In the genomic region with DNA sequence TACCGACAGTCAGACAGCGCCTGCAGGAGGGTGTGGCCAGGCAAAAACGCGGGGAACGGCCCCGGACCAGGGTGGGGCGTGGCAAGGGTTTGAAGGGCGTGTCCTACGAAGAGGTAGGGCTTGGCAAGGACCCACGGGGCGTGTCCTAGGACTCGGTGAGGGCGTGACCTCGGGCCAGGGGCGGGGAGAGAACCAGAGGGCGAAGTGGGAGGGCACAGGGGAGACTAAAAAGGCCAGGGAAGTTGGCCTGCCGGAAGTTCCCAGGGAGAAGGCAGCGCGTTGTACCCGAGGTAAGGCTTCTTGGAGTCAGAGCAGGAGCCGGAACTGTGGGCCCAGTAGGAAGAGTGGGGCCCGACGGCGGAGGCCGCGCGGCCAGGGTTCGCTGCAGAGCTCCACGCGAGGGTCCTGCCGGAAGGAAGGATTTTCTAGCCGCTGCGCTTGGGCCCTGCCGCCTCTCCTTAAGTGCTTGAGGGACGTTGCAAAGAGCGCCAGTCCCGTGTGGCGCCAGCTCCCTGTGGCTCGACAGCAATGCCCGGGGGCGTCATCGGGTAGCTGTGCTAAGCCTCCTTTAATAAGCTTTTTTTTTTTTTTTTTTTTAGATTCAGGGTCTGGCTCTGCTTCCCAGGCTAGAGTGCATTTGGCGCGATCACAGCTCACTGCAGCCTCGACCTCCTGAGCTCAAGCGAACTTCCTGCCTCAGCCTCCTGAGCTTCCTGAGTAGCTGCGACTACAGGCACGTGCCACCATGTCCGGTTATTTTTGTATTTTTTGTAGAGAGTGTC, we compare ENCODE assay signal across 8 cellular contexts. TPM values are rescaled to one million over a fixed set of nuclear protein-coding genes. Genes with fewer than 3 reads are reported as not detected.
DNase-seq lines count a peak whose midpoint lies in the region; ATAC-seq and TF ChIP-seq lines count a peak whose summit lies in the region.

PTER (plus strand) TSS at position 253 of the 782 bp plus-strand sequence. CDS start 47,375 bp downstream, outside the sequence.

- no peaks in the 10 kb centered on the region for H3K36me3 ChIP-seq in kidney epithelial cell (ENCODE audit: control insufficient read depth, insufficient read depth, low read length)

- ATAC-seq in GM19035 (IDR thresholded peaks at IDR 0.05; ENCODE audit: unreplicated experiment) = peak; percentile 96
- peak; percentile 99 for ATAC-seq in HG03280 (IDR thresholded peaks at IDR 0.05; ENCODE audit: unreplicated experiment)

- DNase-seq in AG09319 (ENCODE audit: extremely low read depth, low read depth) (peak; percentile 87), NCI-H446 (lab: John Stamatoyannopoulos, UW) (peak; percentile 43 to 84), choroid plexus epithelial cell (ENCODE audit: low read depth) (peak; percentile 89), kidney epithelial cell (ENCODE audit: low read depth) (peak; percentile 56)
- DNase-seq in activated CD4-positive, alpha-beta T cell treated with anti-CD3 and anti-CD28 coated beads for 24 hours (ENCODE audit: low read depth in 2 of 2) = peak; percentile 98 to 99
- peak; percentile 91 to 99 for DNase-seq in stimulated activated CD4-positive, alpha-beta T cell treated with anti-CD3 and anti-CD28 coated beads, Interleukin-1b, Interleukin-23, amount 100 ng/mL, for 1 hour (ENCODE audit: low read depth in 2 of 2)

- TF ChIP-seq CTCF in AG09319 (IDR thresholded peaks at IDR 0.05; ENCODE audit: low read depth, low read length) = no peak
- peak; percentile 5 for TF ChIP-seq CTCF in choroid plexus epithelial cell (conservative IDR thresholded peaks at IDR 0.05; ENCODE audit: low read depth, low read length)
- no peak for TF ChIP-seq CTCF in kidney epithelial cell (IDR thresholded peaks at IDR 0.05; ENCODE audit: insufficient read depth, low read length, poor library complexity, severe bottlenecking)

- H3K4me3 ChIP-seq in choroid plexus epithelial cell (ENCODE audit: low read depth, low read length) (peak within 1 kb of the TSS; percentile 69), kidney epithelial cell (ENCODE audit: low read depth, low read length) (peak within 1 kb of the TSS; percentile 61)

- no peaks in the 10 kb centered on the region for H3K27me3 ChIP-seq in kidney epithelial cell (ENCODE audit: control insufficient read depth, insufficient read depth, low read length)

RNA-seq across cellular contexts. Expression of gene PTER, which starts in this region (rescaled TPM):
- total RNA-seq in kidney epithelial cell = 12.9 and 15.1 TPM in 2 replicates

Comparison
In these comparisons a context has a peak if more than half of its experiments do, and no peak if none do; other contexts are left out.
1. Peak in every context shown above with its lines: DNase-seq, ATAC-seq and H3K4me3 ChIP-seq.